In the genomic region with DNA sequence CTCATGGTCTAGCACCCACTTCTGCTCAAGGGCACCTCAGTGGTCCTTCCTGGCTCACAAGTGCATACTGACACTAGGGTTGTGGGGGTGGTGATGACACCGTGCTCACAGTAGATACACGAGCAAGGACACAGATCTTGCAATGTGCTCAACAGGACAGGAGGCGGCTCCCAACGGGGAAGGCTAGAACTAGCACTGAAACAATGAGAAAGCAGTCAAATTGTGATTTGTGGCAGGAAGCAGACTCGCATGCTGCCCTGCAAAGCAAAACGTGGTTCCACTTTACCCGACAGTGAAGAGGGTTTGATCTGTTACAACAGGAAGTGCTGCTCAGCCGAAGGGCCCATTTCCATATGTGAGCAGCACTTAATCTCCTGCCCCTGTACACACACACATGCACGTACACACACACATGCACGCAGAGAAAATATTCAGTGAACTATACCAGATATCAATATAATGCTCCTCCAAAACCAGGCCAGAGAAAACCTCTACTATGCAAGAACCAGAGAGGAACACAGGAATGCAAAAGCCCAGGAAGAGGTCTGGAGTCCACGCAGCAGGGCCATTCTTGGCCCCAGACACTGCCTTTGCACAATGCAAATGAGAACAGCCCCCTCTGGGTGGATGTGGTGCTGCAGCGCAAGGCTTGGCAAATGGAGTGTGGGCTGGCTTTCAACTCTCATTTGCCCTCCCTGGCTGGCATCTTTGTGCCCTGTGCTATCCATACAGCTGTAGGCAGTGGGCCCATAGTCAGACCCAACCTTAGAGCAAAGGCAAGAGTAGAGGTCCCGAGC, we compare ENCODE assay signal across 8 cellular contexts. TPM values are rescaled to one million over a fixed set of nuclear protein-coding genes. Genes with fewer than 3 reads are reported as not detected.
A peak's percentile ranks its signal among the peaks of the same experiment; 100 is the strongest.
DNase-seq lines count a peak whose midpoint lies in the region; ATAC-seq, FAIRE-seq and TF ChIP-seq lines count a peak whose summit lies in the region.

No MANE protein-coding gene starts in this region.

- H3K27me3 ChIP-seq in naive thymus-derived CD4-positive, alpha-beta T cell (ENCODE audit: control insufficient read depth in 2 of 2, insufficient read depth in 2 of 2, low read length in 2 of 2), result no peaks in the 10 kb centered on the region
- H3K27me3 ChIP-seq in uterus, result no peaks in the 10 kb centered on the region

- H3K4me1 Mint-ChIP-seq in naive thymus-derived CD4-positive, alpha-beta T cell, result peaks cover 25 to 42% (median 34%) of the 10 kb centered on the region in 7 donors

- peaks cover 0 to 8% (median 4%) of the 10 kb centered on the region in 5 donors for H3K36me3 Mint-ChIP-seq in naive thymus-derived CD4-positive, alpha-beta T cell

- DNase-seq in GM10248 (ENCODE audit: extremely low spot score) (peak; percentile 46), KBM-7 (peak; percentile 90), uterus (no peak), RKO (ENCODE audit: low spot score) (no peak), urothelium cell line (ENCODE audit: low spot score) (no peak)
- peak; percentile 7 for DNase-seq in activated CD8-positive, alpha-beta memory T cell treated with anti-CD3 and anti-CD28 coated beads, Interleukin-2, amount 50 U/mL, for 1 hour (ENCODE audit: extremely low read depth)
- DNase-seq in naive thymus-derived CD4-positive, alpha-beta T cell, result peak; percentile 19 to 85 (median 73)

- no peaks in the 10 kb centered on the region for H3K36me3 ChIP-seq in naive thymus-derived CD4-positive, alpha-beta T cell (ENCODE audit: control insufficient read depth in 2 of 3, insufficient read depth in 3 of 3, low read length in 3 of 3)
- H3K36me3 ChIP-seq in uterus, result no peaks in the 10 kb centered on the region

- H3K27ac Mint-ChIP-seq in naive thymus-derived CD4-positive, alpha-beta T cell, result peak overlapping the region; percentile 85 to 97 (median 95)

- POLR2A ChIA-PET in GM10248 (lab: Yijun Ruan, JAX), result no interaction called here
- POLR2A ChIA-PET in naive thymus-derived CD4-positive, alpha-beta T cell (lab: Charles Lee), result interaction anchor here (1.3 kb wide), 1 partner anchor 9 kb away, joined by 3 read pairs; no protein-coding TSS in a partner anchor

- TF ChIP-seq CTCF in GM10248 (IDR thresholded peaks at IDR 0.05; ENCODE audit: control extremely low read depth, extremely low read depth, low read depth, missing control alignments), result no peak
- no peak for TF ChIP-seq CTCF in uterus (IDR thresholded peaks at IDR 0.05)

- H3K4me3 Mint-ChIP-seq in naive thymus-derived CD4-positive, alpha-beta T cell, result peak overlapping the region; percentile 37 to 80 (median 70)

- H3K4me3 ChIP-seq in naive thymus-derived CD4-positive, alpha-beta T cell (ENCODE audit: low read length), result peak overlapping the region; percentile 25
- no peak overlapping the region for H3K4me3 ChIP-seq in uterus

- no peak for FAIRE-seq in urothelium cell line (lab: Jason Lieb, UNC)

- no peaks in the 10 kb centered on the region for H3K27me3 Mint-ChIP-seq in naive thymus-derived CD4-positive, alpha-beta T cell

- peak; percentile 94 for ATAC-seq in GM21576 (IDR thresholded peaks at IDR 0.05; ENCODE audit: unreplicated experiment)
- peak; percentile 82 for ATAC-seq in naive thymus-derived CD4-positive, alpha-beta T cell

- intact Hi-C loops in naive thymus-derived CD4-positive, alpha-beta T cell (cut with micrococcal nuclease), result loop anchor here in 1 of 2 donors (1.0 to 10.0 kb wide), 6 partner anchors 24 to 512 kb away; partner anchors contain the start of gene ATG4C
- intact Hi-C loops in uterus (cut with DNase I; ENCODE audit: low total_unique reads), result no loop called here

- TF ChIP-seq POLR2A in uterus (IDR thresholded peaks at IDR 0.05), result no peak

- H3K27ac ChIP-seq in naive thymus-derived CD4-positive, alpha-beta T cell (ENCODE audit: low read depth, low read length), result peak overlapping the region; percentile 27
- no peak overlapping the region for H3K27ac ChIP-seq in uterus

- no peaks in the 10 kb centered on the region for H3K9me3 ChIP-seq in naive thymus-derived CD4-positive, alpha-beta T cell (ENCODE audit: control insufficient read depth in 2 of 3, low read length in 3 of 3)
- no peaks in the 10 kb centered on the region for H3K9me3 ChIP-seq in uterus

- peaks cover 0 to 6% (median 4%) of the 10 kb centered on the region in 11 donors for H3K9me3 Mint-ChIP-seq in naive thymus-derived CD4-positive, alpha-beta T cell

- CTCF ChIA-PET in GM10248 (lab: Yijun Ruan, JAX), result no interaction called here
- CTCF ChIA-PET in naive thymus-derived CD4-positive, alpha-beta T cell (lab: Charles Lee), result no interaction called here

- in situ Hi-C loops in KBM-7 (cut with MboI; ENCODE audit: low pct_unique_long_range_greater_than_20kb, low sequenced_read_pairs), result no loop called here

- peaks cover 6 to 19% of the 10 kb centered on the region in 2 donors for H3K4me1 ChIP-seq in naive thymus-derived CD4-positive, alpha-beta T cell (ENCODE audit: control insufficient read depth in 2 of 2, insufficient read depth in 2 of 2, low read length in 2 of 2)
- no peaks in the 10 kb centered on the region for H3K4me1 ChIP-seq in uterus

RNA-seq across cellular contexts. Expression of gene KANK4, which starts 47.1 kb away (rescaled TPM):
- total RNA-seq in naive thymus-derived CD4-positive, alpha-beta T cell, result not detected
- not detected for polyA plus RNA-seq in naive thymus-derived CD4-positive, alpha-beta T cell
- total RNA-seq in uterus, result 10 to 100 TPM in 1 of 4 donors, not detected in 3; 14.5 TPM

Comparison
In these comparisons a context has a peak if more than half of its experiments do, and no peak if none do; other contexts are left out.
1. DNase-seq: peak in GM10248 (single experiment), KBM-7 (single experiment), activated CD8-positive, alpha-beta memory T cell treated with anti-CD3 and anti-CD28 coated beads, Interleukin-2, amount 50 U/mL, for 1 hour (single experiment) and naive thymus-derived CD4-positive, alpha-beta T cell (9 of 9); none in uterus (0 of 2), RKO (single experiment) and urothelium cell line (single experiment).